33 cellular contexts compared by ENCODE assay signal in genomic region chr19:3530389-3530788, GRCh38. TPM values are rescaled to one million over a fixed set of nuclear protein-coding genes. Genes with fewer than 3 reads are reported as not detected.
"Had no signal": no experiment of that assay in that cellular context is flagged by ENCODE, and none has a peak within 500 bp of the region (broad histone marks: within the 10 kb centered on the region; RNA-seq: fewer than 3 reads in every experiment).

No MANE protein-coding gene starts in this region.

- H3K4me3 ChIP-seq: adrenal gland, ascending aorta, body of pancreas, breast epithelium, cardiac muscle cell had no signal

- FAIRE-seq: astrocyte, bronchial epithelial cell had no signal

- ATAC-seq: activated naive CD4-positive, alpha-beta T cell treated with anti-CD3 and anti-CD28 coated beads, Interleukin-2, amount 50 U/mL, for 72 hours; activated naive CD8-positive, alpha-beta T cell treated with anti-CD3 and anti-CD28 coated beads, Interleukin-2, amount 50 U/mL, for 24 hours; activated T-cell treated with anti-CD3 and anti-CD28 coated beads, Interleukin-2, amount 50 U/mL, for 4 hours; activated T-cell treated with anti-CD3 and anti-CD28 coated beads, Interleukin-2, amount 50 U/mL, for 72 hours; activated T-helper 17 cell treated with anti-CD3 and anti-CD28 coated beads, Interleukin-2, amount 50 U/mL, for 72 hours; body of pancreas had no signal

- H3K4me1 ChIP-seq: adrenal gland, ascending aorta, body of pancreas, breast epithelium had no signal

- H3K27ac ChIP-seq: adrenal gland, ascending aorta, body of pancreas, brain microvascular endothelial cell, breast epithelium, cardiac muscle cell had no signal

- DNase-seq: activated effector memory CD4-positive, alpha-beta T cell treated with anti-CD3 and anti-CD28 coated beads, Interleukin-2, amount 50 U/mL, for 16 hours; activated effector memory CD4-positive, alpha-beta T cell treated with Interleukin-2 at 50 U/mL for 16 hours; activated gamma-delta T cell; activated gamma-delta T cell treated with Interleukin-2 at 50 U/mL for 16 hours; activated naive CD4-positive, alpha-beta T cell; activated naive CD4-positive, alpha-beta T cell treated with anti-CD3 and anti-CD28 coated beads for 36 hours; activated naive CD4-positive, alpha-beta T cell treated with anti-CD3 and anti-CD28 coated beads, Interleukin-2, amount 10 ng/mL, durations not matched to agents 7 days and 5 days; activated naive CD4-positive, alpha-beta T cell treated with anti-CD3 and anti-CD28 coated beads, Interleukin-2, amount 50 U/mL, for 16 hours; activated naive CD4-positive, alpha-beta T cell treated with Interleukin-2 at 50 U/mL for 16 hours; activated naive CD8-positive, alpha-beta T cell treated with anti-CD3 and anti-CD28 coated beads for 36 hours; activated naive CD8-positive, alpha-beta T cell treated with anti-CD3 and anti-CD28 coated beads, Interleukin-2, amount 10 ng/mL, durations not matched to agents 7 days and 5 days; activated naive CD8-positive, alpha-beta T cell treated with anti-CD3 and anti-CD28 coated beads, Interleukin-2, amount 50 U/mL, for 24 hours; activated T-cell treated with anti-CD3 and anti-CD28 coated beads, Interleukin-2, amount 50 U/mL, for 1 hour; activated T-cell treated with anti-CD3 and anti-CD28 coated beads, Interleukin-2, amount 50 U/mL, for 24 hours; activated T-cell treated with anti-CD3 and anti-CD28 coated beads, Interleukin-2, amount 50 U/mL, for 4 hours; activated T-cell treated with anti-CD3 and anti-CD28 coated beads, Interleukin-2, amount 50 U/mL, for 48 hours; activated T-cell treated with anti-CD3 and anti-CD28 coated beads, Interleukin-2, amount 50 U/mL, for 72 hours; adrenal gland; amniotic stem cell; amygdala; anterior cingulate cortex; aorta; body of pancreas; brain microvascular endothelial cell; central memory CD4-positive, alpha-beta T cell; cerebellar nuclear complex had no signal

- H3K9me3 ChIP-seq: adrenal gland, ascending aorta, body of pancreas, breast epithelium had no signal

- H3K27me3 ChIP-seq: adrenal gland, ascending aorta, body of pancreas, brain microvascular endothelial cell, breast epithelium, cardiac muscle cell had no signal

RNA-seq across cellular contexts. Expression of gene TEKTIP1, which starts 8.6 kb away (rescaled TPM):
- total RNA-seq: ascending aorta, bronchial epithelial cell had no signal
